Comparison of ENCODE assay signal across 1 cellular context in the genomic region with DNA sequence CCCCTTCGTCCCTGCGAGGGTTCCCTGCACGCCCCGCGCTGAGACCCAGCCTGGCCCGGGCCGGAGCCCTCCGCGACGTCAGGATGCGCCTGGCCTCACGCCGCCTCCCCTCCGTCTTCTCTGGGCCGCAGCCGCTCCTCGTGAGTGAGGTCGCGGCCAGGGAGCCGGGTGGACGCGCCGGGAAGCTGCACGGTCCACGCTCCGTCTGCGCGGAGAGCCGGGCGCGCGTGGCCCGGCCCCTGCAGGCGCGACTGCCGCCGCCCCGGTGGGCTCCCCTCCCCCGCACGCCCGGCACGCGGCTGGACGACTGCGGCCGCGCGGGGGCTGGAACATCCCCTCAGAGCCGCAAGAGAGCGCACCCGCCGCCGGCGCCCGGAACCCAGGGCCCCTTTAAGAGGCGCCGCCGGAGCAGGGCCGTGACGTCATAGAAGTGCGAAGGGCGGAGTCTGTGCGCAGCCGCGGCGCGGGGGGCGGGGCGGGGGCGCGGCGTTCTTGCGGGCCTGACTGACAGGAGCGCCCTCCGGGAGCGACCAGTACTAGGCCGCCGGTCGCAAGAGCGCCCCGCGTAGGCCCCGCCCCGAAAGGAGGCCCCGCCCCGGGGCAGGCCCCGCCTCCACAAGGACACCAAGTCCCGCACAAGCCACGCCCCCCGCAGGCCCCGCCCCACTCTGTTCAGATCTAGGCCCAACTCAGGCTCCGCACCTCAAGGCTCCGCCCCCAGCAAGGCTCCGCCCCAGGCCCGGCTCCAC.
A peak's percentile ranks its signal among the peaks of the same experiment; 100 is the strongest.
TF ChIP-seq lines count a peak whose summit lies in the region.

No MANE protein-coding gene starts in this region.

TF ChIP-seq in HepG2, 621 proteins besides CTCF, POLR2A, EP300 and RAD21 (continued from another document and continues in another):
- TF ChIP-seq, protein P1, sequence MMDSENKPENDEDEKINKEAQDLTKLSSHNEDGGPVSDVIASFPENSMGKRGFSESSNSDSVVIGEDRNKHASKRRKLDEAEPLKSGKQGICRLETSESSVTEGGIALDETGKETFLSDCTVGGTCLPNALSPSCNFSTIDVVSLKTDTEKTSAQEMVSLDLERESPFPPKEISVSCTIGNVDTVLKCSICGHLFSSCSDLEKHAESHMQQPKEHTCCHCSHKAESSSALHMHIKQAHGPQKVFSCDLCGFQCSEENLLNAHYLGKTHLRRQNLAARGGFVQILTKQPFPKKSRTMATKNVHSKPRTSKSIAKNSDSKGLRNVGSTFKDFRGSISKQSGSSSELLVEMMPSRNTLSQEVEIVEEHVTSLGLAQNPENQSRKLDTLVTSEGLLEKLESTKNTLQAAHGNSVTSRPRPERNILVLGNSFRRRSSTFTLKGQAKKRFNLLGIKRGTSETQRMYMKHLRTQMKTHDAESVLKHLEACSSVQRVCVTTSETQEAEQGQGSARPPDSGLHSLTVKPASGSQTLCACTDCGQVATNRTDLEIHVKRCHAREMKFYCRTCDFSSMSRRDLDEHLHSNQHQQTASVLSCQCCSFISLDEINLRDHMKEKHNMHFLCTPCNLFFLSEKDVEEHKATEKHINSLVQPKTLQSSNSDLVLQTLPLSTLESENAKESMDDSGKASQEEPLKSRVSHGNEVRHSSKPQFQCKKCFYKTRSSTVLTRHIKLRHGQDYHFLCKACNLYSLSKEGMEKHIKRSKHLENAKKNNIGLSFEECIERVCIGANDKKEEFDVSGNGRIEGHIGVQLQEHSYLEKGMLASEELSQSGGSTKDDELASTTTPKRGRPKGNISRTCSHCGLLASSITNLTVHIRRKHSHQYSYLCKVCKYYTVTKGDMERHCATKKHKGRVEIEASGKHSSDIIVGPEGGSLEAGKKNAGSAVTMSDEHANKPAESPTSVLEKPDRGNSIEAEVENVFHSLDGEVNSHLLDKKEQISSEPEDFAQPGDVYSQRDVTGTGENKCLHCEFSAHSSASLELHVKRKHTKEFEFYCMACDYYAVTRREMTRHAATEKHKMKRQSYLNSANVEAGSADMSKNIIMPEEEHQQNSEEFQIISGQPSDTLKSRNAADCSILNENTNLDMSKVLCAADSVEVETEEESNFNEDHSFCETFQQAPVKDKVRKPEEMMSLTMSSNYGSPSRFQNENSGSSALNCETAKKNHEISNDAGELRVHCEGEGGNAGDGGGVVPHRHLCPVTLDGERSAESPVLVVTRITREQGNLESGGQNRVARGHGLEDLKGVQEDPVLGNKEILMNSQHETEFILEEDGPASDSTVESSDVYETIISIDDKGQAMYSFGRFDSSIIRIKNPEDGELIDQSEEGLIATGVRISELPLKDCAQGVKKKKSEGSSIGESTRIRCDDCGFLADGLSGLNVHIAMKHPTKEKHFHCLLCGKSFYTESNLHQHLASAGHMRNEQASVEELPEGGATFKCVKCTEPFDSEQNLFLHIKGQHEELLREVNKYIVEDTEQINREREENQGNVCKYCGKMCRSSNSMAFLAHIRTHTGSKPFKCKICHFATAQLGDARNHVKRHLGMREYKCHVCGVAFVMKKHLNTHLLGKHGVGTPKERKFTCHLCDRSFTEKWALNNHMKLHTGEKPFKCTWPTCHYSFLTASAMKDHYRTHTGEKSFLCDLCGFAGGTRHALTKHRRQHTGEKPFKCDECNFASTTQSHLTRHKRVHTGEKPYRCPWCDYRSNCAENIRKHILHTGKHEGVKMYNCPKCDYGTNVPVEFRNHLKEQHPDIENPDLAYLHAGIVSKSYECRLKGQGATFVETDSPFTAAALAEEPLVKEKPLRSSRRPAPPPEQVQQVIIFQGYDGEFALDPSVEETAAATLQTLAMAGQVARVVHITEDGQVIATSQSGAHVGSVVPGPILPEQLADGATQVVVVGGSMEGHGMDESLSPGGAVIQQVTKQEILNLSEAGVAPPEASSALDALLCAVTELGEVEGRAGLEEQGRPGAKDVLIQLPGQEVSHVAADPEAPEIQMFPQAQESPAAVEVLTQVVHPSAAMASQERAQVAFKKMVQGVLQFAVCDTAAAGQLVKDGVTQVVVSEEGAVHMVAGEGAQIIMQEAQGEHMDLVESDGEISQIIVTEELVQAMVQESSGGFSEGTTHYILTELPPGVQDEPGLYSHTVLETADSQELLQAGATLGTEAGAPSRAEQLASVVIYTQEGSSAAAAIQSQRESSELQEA (CRISPR knock-in tag; IDR thresholded peaks at IDR 0.05; ENCODE audit: not compliant biosample characterization), result no peak
- TF ChIP-seq, protein P2, sequence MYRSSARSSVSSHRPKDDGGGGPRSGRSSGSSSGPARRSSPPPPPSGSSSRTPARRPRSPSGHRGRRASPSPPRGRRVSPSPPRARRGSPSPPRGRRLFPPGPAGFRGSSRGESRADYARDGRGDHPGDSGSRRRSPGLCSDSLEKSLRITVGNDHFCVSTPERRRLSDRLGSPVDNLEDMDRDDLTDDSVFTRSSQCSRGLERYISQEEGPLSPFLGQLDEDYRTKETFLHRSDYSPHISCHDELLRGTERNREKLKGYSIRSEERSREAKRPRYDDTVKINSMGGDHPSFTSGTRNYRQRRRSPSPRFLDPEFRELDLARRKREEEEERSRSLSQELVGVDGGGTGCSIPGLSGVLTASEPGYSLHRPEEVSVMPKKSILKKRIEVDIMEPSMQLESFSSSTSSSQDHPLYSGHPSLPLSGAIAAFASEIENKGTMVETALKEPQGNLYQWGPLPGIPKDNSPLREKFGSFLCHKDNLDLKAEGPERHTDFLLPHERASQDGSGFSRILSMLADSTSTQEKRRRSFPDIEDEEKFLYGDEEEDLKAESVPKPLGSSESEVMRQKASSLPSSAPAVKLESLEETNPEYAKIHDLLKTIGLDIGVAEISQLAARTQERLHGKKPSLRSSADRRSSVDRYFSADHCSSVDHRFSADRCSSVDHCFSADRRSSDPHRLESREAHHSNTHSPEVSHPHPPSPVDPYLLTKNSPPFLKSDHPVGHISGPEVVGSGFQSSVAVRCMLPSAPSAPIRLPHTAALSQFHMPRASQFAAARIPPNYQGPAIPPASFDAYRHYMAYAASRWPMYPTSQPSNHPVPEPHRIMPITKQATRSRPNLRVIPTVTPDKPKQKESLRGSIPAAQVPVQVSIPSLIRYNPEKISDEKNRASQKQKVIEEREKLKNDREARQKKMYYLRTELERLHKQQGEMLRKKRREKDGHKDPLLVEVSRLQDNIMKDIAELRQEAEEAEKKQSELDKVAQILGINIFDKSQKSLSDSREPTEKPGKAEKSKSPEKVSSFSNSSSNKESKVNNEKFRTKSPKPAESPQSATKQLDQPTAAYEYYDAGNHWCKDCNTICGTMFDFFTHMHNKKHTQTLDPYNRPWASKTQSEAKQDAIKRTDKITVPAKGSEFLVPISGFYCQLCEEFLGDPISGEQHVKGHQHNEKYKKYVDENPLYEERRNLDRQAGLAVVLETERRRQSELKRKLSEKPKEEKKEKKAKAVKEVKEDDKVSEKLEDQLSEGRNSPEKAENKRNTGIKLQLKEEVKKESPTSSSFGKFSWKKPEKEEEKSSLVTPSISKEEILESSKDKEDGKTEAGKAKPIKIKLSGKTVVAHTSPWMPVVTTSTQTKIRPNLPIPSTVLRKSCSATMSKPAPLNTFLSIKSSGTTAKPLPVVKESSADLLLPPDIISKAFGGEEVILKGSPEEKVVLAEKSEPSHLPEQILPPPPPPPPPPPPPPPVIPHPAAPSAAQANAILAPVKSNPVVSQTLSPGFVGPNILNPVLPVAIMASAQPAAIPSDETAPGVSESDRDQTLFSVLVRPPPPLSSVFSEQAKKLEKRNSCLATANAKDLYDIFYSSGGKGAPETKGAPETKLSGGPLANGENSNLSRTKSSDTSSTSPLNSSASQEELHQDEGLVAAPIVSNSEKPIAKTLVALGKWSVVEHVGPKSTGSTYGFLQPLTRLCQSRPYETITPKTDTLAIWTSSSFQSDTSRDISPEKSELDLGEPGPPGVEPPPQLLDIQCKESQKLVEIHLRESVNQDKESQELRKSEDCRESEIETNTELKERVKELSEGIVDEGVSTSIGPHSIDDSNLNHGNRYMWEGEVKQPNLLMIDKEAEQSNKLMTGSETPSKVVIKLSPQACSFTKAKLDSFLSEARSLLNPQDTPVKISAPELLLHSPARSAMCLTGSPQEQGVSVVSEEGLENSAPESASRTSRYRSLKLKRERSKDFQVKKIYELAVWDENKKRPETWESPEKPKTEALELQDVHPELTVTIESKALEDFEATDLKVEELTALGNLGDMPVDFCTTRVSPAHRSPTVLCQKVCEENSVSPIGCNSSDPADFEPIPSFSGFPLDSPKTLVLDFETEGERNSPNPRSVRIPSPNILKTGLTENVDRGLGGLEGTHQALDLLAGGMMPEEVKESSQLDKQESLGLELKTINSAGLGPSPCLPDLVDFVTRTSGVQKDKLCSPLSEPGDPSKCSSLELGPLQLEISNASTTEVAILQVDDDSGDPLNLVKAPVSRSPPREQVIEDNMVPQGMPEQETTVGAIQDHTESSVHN (CRISPR knock-in tag; IDR thresholded peaks at IDR 0.05), result no peak
- no peak for TF ChIP-seq IRF2 (CRISPR knock-in tag; IDR thresholded peaks at IDR 0.05)
- no peak for TF ChIP-seq NR2F6 (IDR thresholded peaks at IDR 0.05)
- no peak for TF ChIP-seq NR2F6 (CRISPR knock-in tag; IDR thresholded peaks at IDR 0.05)
- no peak for TF ChIP-seq ZNF761 (CRISPR knock-in tag; conservative IDR thresholded peaks at IDR 0.05)
- no peak for TF ChIP-seq GTF3A (CRISPR knock-in tag; conservative IDR thresholded peaks at IDR 0.05)
- TF ChIP-seq, protein P3, sequence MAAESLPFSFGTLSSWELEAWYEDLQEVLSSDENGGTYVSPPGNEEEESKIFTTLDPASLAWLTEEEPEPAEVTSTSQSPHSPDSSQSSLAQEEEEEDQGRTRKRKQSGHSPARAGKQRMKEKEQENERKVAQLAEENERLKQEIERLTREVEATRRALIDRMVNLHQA (CRISPR knock-in tag; IDR thresholded peaks at IDR 0.05), result no peak
- TF ChIP-seq ZKSCAN5 (CRISPR knock-in tag; IDR thresholded peaks at IDR 0.05), result no peak
- TF ChIP-seq FOXM1 (CRISPR knock-in tag; IDR thresholded peaks at IDR 0.05), result no peak
- TF ChIP-seq TGIF2 (CRISPR knock-in tag; IDR thresholded peaks at IDR 0.05), result no peak
- no peak for TF ChIP-seq SATB2 (CRISPR knock-in tag; IDR thresholded peaks at IDR 0.05)
- TF ChIP-seq ZNF557 (CRISPR knock-in tag; IDR thresholded peaks at IDR 0.05), result no peak
- TF ChIP-seq, protein P4, sequence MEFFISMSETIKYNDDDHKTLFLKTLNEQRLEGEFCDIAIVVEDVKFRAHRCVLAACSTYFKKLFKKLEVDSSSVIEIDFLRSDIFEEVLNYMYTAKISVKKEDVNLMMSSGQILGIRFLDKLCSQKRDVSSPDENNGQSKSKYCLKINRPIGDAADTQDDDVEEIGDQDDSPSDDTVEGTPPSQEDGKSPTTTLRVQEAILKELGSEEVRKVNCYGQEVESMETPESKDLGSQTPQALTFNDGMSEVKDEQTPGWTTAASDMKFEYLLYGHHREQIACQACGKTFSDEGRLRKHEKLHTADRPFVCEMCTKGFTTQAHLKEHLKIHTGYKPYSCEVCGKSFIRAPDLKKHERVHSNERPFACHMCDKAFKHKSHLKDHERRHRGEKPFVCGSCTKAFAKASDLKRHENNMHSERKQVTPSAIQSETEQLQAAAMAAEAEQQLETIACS (CRISPR knock-in tag; IDR thresholded peaks at IDR 0.05), result no peak; the same call in 1 of the 2 replicates
- no peak; the same call in 1 of the 2 replicates for TF ChIP-seq KLF6 (CRISPR knock-in tag; IDR thresholded peaks at IDR 0.05)
- TF ChIP-seq REPIN1 (CRISPR knock-in tag; IDR thresholded peaks at IDR 0.05; ENCODE audit: borderline replicate concordance, low read depth), result peak; percentile 47; the same call in 1 of the 2 replicates
- TF ChIP-seq, protein P5, sequence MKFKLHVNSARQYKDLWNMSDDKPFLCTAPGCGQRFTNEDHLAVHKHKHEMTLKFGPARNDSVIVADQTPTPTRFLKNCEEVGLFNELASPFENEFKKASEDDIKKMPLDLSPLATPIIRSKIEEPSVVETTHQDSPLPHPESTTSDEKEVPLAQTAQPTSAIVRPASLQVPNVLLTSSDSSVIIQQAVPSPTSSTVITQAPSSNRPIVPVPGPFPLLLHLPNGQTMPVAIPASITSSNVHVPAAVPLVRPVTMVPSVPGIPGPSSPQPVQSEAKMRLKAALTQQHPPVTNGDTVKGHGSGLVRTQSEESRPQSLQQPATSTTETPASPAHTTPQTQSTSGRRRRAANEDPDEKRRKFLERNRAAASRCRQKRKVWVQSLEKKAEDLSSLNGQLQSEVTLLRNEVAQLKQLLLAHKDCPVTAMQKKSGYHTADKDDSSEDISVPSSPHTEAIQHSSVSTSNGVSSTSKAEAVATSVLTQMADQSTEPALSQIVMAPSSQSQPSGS (CRISPR knock-in tag; IDR thresholded peaks at IDR 0.05), result peak; percentile 89; the same call in 1 of the 2 replicates
- no peak for TF ChIP-seq NFE2L1 (CRISPR knock-in tag; IDR thresholded peaks at IDR 0.05; ENCODE audit: borderline replicate concordance)
- TF ChIP-seq ZNF382 (CRISPR knock-in tag; IDR thresholded peaks at IDR 0.05; ENCODE audit: borderline replicate concordance), result no peak
- TF ChIP-seq MXI1 (IDR thresholded peaks at IDR 0.05; ENCODE audit: borderline replicate concordance, low read depth, low read length), result peak; percentile 59; the same call in 1 of the 3 replicates
- no peak for TF ChIP-seq ZNF703 (CRISPR knock-in tag; IDR thresholded peaks at IDR 0.05; ENCODE audit: borderline replicate concordance)
- no peak; the same call in none of the 2 replicates for TF ChIP-seq ZMYM4 (CRISPR knock-in tag; IDR thresholded peaks at IDR 0.05)
- TF ChIP-seq TRIM24 (CRISPR knock-in tag; IDR thresholded peaks at IDR 0.05), result no peak
- TF ChIP-seq MED8 (CRISPR knock-in tag; IDR thresholded peaks at IDR 0.05; ENCODE audit: insufficient replicate concordance), result no peak
- TF ChIP-seq GABPB1 (CRISPR knock-in tag; IDR thresholded peaks at IDR 0.05), result peak; percentile 76; the same call in 1 of the 2 replicates
- TF ChIP-seq ATF7-NPFF (CRISPR knock-in tag; IDR thresholded peaks at IDR 0.05; ENCODE audit: low read depth), result no peak; the same call in 1 of the 2 replicates
- TF ChIP-seq ZSCAN9 (CRISPR knock-in tag; IDR thresholded peaks at IDR 0.05; ENCODE audit: borderline replicate concordance), result no peak
- TF ChIP-seq, protein P6, sequence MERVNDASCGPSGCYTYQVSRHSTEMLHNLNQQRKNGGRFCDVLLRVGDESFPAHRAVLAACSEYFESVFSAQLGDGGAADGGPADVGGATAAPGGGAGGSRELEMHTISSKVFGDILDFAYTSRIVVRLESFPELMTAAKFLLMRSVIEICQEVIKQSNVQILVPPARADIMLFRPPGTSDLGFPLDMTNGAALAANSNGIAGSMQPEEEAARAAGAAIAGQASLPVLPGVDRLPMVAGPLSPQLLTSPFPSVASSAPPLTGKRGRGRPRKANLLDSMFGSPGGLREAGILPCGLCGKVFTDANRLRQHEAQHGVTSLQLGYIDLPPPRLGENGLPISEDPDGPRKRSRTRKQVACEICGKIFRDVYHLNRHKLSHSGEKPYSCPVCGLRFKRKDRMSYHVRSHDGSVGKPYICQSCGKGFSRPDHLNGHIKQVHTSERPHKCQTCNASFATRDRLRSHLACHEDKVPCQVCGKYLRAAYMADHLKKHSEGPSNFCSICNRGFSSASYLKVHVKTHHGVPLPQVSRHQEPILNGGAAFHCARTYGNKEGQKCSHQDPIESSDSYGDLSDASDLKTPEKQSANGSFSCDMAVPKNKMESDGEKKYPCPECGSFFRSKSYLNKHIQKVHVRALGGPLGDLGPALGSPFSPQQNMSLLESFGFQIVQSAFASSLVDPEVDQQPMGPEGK (CRISPR knock-in tag; IDR thresholded peaks at IDR 0.05), result peak; percentile 37; the same call in 1 of the 2 replicates
- peak; percentile 53; the same call in 1 of the 2 replicates for TF ChIP-seq ZNF329 (CRISPR knock-in tag; IDR thresholded peaks at IDR 0.05; ENCODE audit: low read depth)
- TF ChIP-seq, protein P7, sequence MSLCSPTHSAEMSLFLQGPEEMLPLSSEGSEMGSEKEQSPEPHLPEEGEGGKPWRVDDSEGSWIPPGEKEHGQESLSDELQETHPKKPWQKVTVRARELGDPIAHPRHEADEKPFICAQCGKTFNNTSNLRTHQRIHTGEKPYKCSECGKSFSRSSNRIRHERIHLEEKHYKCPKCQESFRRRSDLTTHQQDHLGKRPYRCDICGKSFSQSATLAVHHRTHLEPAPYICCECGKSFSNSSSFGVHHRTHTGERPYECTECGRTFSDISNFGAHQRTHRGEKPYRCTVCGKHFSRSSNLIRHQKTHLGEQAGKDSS (CRISPR knock-in tag; IDR thresholded peaks at IDR 0.05; ENCODE audit: borderline replicate concordance, low read depth), result no peak
- TF ChIP-seq ZNF772 (CRISPR knock-in tag; IDR thresholded peaks at IDR 0.05), result peak; percentile 67
- no peak for TF ChIP-seq ZNF121 (CRISPR knock-in tag; IDR thresholded peaks at IDR 0.05)
- no peak for TF ChIP-seq HMG20B (CRISPR knock-in tag; conservative IDR thresholded peaks at IDR 0.05)
